ENCODE assay signal across 19 cellular contexts in the genomic region with DNA sequence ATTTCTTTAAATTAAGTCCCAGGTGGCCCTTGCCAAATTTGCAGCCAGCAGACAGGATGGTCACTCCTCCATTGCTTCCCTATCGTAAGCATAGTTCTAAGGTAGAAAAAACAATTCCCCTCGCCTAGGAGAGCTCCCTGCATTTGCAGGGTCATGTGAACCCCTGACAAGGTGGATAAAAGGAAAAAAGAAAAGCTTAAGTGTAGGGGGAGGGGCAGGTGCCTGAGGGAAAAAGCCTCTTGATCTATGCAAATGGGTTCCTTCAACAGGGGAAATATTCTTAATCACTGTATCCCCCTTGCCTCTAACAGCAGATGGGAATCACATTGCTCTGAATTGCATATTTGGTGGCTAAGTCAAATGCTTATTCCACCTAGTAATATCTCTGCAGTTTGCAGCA.
"Had no signal": no experiment of that assay in that cellular context is flagged by ENCODE, and none has a peak within 500 bp of the region (broad histone marks: within the 10 kb centered on the region; RNA-seq: fewer than 3 reads in every experiment).

No MANE protein-coding gene starts in this region.

- H3K27ac Mint-ChIP-seq: activated CD4-positive, alpha-beta T cell treated with anti-CD3 and anti-CD28 coated beads, Interleukin-2, amount 10 ng/mL, durations not matched to agents 7 days and 5 days; activated CD8-positive, alpha-beta T cell treated with anti-CD3 and anti-CD28 coated beads, Interleukin-2, amount 10 ng/mL, durations not matched to agents 7 days and 5 days; activated T-cell treated with anti-CD3 and anti-CD28 coated beads, Interleukin-2, amount 50 U/mL, for 24 hours; activated T-helper 2 cell treated with anti-CD3 and anti-CD28 coated beads, Interferon-gamma antibody, Interleukin-2, Interleukin-4, amounts not matched to agents 10 μg/mL and 5 μg/mL and 100 μg/mL, durations not matched to agents 14 hours and 24 hours and 36 hours had no signal

- DNase-seq: activated CD4-positive, alpha-beta T cell treated with anti-CD3 and anti-CD28 coated beads, Interleukin-2, amount 10 ng/mL, durations not matched to agents 7 days and 5 days; activated CD8-positive, alpha-beta T cell treated with anti-CD3 and anti-CD28 coated beads, Interleukin-2, amount 10 ng/mL, durations not matched to agents 7 days and 5 days; activated naive CD4-positive, alpha-beta T cell treated with anti-CD3 and anti-CD28 coated beads, Interleukin-2, amount 50 U/mL, for 16 hours; activated T-cell treated with anti-CD3 and anti-CD28 coated beads, Interleukin-2, amount 50 U/mL, for 24 hours; aorta; foreskin keratinocyte; left lung; stimulated activated CD4-positive, alpha-beta T cell treated with anti-CD3 and anti-CD28 coated beads, Interleukin-2, amount 100 ng/mL, for 24 hours; stimulated activated naive CD8-positive, alpha-beta T cell treated with anti-CD3 and anti-CD28 coated beads, Interleukin-15, amount 100 ng/mL, for 72 hours; T-helper 1 cell; T-helper 9 cell; transverse colon; uterus had no signal

- H3K9me3 ChIP-seq: left lung, suprapubic skin, transverse colon, uterus had no signal

- H3K79me2 ChIP-seq: hepatocyte had no signal

- H3K4me1 Mint-ChIP-seq: nephron; stimulated activated naive CD8-positive, alpha-beta T cell treated with anti-CD3 and anti-CD28 coated beads, Interleukin-15, amount 100 ng/mL, for 72 hours had no signal

- H3K4me1 ChIP-seq: foreskin keratinocyte, left lung, suprapubic skin, transverse colon, uterus had no signal

- H3K27ac ChIP-seq: coronary artery, foreskin keratinocyte, hepatocyte, left lung, suprapubic skin, transverse colon, uterus had no signal

- H2AFZ ChIP-seq: hepatocyte had no signal

- ATAC-seq: activated CD8-positive, alpha-beta T cell treated with anti-CD3 and anti-CD28 coated beads, Interleukin-2, amount 10 ng/mL, durations not matched to agents 7 days and 5 days; foreskin keratinocyte; left lung; stimulated activated naive CD8-positive, alpha-beta T cell treated with anti-CD3 and anti-CD28 coated beads, Interleukin-15, amount 100 ng/mL, for 72 hours had no signal

- H3K9me3 Mint-ChIP-seq: activated T-cell treated with anti-CD3 and anti-CD28 coated beads, Interleukin-2, amount 50 U/mL, for 24 hours; central memory CD8-positive, alpha-beta T cell had no signal

- H3K36me3 ChIP-seq: left lung, suprapubic skin, transverse colon, uterus had no signal

- H3K27me3 ChIP-seq: foreskin keratinocyte, hepatocyte, left lung, suprapubic skin, transverse colon, uterus had no signal

- H3K4me2 ChIP-seq: hepatocyte had no signal

- H3K27me3 Mint-ChIP-seq: activated CD4-positive, alpha-beta T cell treated with anti-CD3 and anti-CD28 coated beads, Interleukin-2, amount 10 ng/mL, durations not matched to agents 7 days and 5 days; activated T-cell treated with anti-CD3 and anti-CD28 coated beads, Interleukin-2, amount 50 U/mL, for 24 hours; central memory CD8-positive, alpha-beta T cell; stimulated activated naive CD8-positive, alpha-beta T cell treated with anti-CD3 and anti-CD28 coated beads, Interleukin-15, amount 100 ng/mL, for 72 hours had no signal

- H3K4me3 Mint-ChIP-seq: activated CD4-positive, alpha-beta T cell treated with anti-CD3 and anti-CD28 coated beads, Interleukin-2, amount 10 ng/mL, durations not matched to agents 7 days and 5 days; activated CD8-positive, alpha-beta T cell treated with anti-CD3 and anti-CD28 coated beads, Interleukin-2, amount 10 ng/mL, durations not matched to agents 7 days and 5 days; activated T-cell treated with anti-CD3 and anti-CD28 coated beads, Interleukin-2, amount 50 U/mL, for 24 hours; central memory CD8-positive, alpha-beta T cell; nephron; stimulated activated naive CD8-positive, alpha-beta T cell treated with anti-CD3 and anti-CD28 coated beads, Interleukin-15, amount 100 ng/mL, for 72 hours had no signal

- H3K4me3 ChIP-seq: coronary artery, hepatocyte, left lung, suprapubic skin, transverse colon, uterus had no signal
